ENCODE assay signal across 8 cellular contexts in genomic region chr17:68035523-68036303, GRCh38. TPM values are rescaled to one million over a fixed set of nuclear protein-coding genes. Genes with fewer than 3 reads are reported as not detected.
DNase-seq lines count a peak whose midpoint lies in the region; ATAC-seq and TF ChIP-seq lines count a peak whose summit lies in the region.

KPNA2 (plus strand) TSS chr17:68035735; CDS start chr17:68037133, 1,398 bp downstream.

- H3K27me3 ChIP-seq in neutrophil, result no peaks in the 10 kb centered on the region

- peaks cover 45% of the 10 kb centered on the region for H3K36me3 ChIP-seq in SK-N-MC (ENCODE audit: insufficient read depth, low read length)
- H3K36me3 ChIP-seq in neutrophil, result no peaks in the 10 kb centered on the region

- no peaks in the 10 kb centered on the region for H3K9me3 ChIP-seq in SK-N-MC (ENCODE audit: low read depth, low read length)
- no peaks in the 10 kb centered on the region for H3K9me3 ChIP-seq in neutrophil

- H3K4me1 ChIP-seq in neutrophil (ENCODE audit: control insufficient read depth in 1 of 2, insufficient read depth in 1 of 2, low read depth in 1 of 2, low read length in 1 of 2), result peaks cover 17 to 18% of the 10 kb centered on the region in 2 experiments

- peak; percentile 99 for DNase-seq in NCI-H1048 (lab: John Stamatoyannopoulos, UW)
- peak; percentile 95 for DNase-seq in SK-N-MC (ENCODE audit: low read depth, low spot score)
- peak; percentile 96 for DNase-seq in activated naive CD4-positive, alpha-beta T cell treated with anti-CD3 and anti-CD28 coated beads, Interleukin-2, amount 10 ng/mL, durations not matched to agents 7 days and 5 days
- peak; percentile 98 for DNase-seq in germinal center (ENCODE audit: low spot score)

- H3K27me3 Mint-ChIP-seq in activated naive CD4-positive, alpha-beta T cell treated with anti-CD3 and anti-CD28 coated beads, Interleukin-2, amount 10 ng/mL, durations not matched to agents 7 days and 5 days, result peaks cover 4% of the 10 kb centered on the region

- H3K9me3 Mint-ChIP-seq in activated naive CD4-positive, alpha-beta T cell treated with anti-CD3 and anti-CD28 coated beads, Interleukin-2, amount 10 ng/mL, durations not matched to agents 7 days and 5 days, result no peaks in the 10 kb centered on the region

- TF ChIP-seq CTCF in neutrophil (IDR thresholded peaks at IDR 0.05) (peak; percentile 40), subcutaneous adipose tissue (IDR thresholded peaks at IDR 0.05; ENCODE audit: low read depth) (no peak)

- ATAC-seq in HG02588 (IDR thresholded peaks at IDR 0.05; ENCODE audit: unreplicated experiment), result peak; percentile 90

- H3K4me1 Mint-ChIP-seq in activated naive CD4-positive, alpha-beta T cell treated with anti-CD3 and anti-CD28 coated beads, Interleukin-2, amount 10 ng/mL, durations not matched to agents 7 days and 5 days, result peaks cover 29% of the 10 kb centered on the region

- peak within 1 kb of the TSS; percentile 99 for H3K9ac ChIP-seq in SK-N-MC (ENCODE audit: insufficient read length)

- H3K27ac Mint-ChIP-seq in activated naive CD4-positive, alpha-beta T cell treated with anti-CD3 and anti-CD28 coated beads, Interleukin-2, amount 10 ng/mL, durations not matched to agents 7 days and 5 days, result peak within 1 kb of the TSS; percentile 97

- H3K36me3 Mint-ChIP-seq in activated naive CD4-positive, alpha-beta T cell treated with anti-CD3 and anti-CD28 coated beads, Interleukin-2, amount 10 ng/mL, durations not matched to agents 7 days and 5 days, result peaks cover 32% of the 10 kb centered on the region

- H3K4me3 ChIP-seq in GM08714 (ENCODE audit: low read length), result peak within 1 kb of the TSS; percentile 91
- H3K4me3 ChIP-seq in SK-N-MC, result peak within 1 kb of the TSS; percentile 100
- peak within 1 kb of the TSS; percentile 96 to 98 for H3K4me3 ChIP-seq in neutrophil (ENCODE audit: low read depth in 1 of 2, low read length in 1 of 2)

- H3K27ac ChIP-seq in SK-N-MC (peak within 1 kb of the TSS; percentile 89), neutrophil (peak within 1 kb of the TSS; percentile 63)

- CTCF ChIA-PET in activated naive CD4-positive, alpha-beta T cell treated with anti-CD3 and anti-CD28 coated beads, Interleukin-2, amount 10 ng/mL, durations not matched to agents 7 days and 5 days (lab: Charles Lee), result no interaction called here

- peak within 1 kb of the TSS; percentile 98 for H3K4me3 Mint-ChIP-seq in activated naive CD4-positive, alpha-beta T cell treated with anti-CD3 and anti-CD28 coated beads, Interleukin-2, amount 10 ng/mL, durations not matched to agents 7 days and 5 days

RNA-seq across cellular contexts. Expression of gene KPNA2, which starts in this region (rescaled TPM):
- total RNA-seq in subcutaneous adipose tissue, result 10 to 100 TPM in 3 of 4 donors, 1 to 10 TPM in 1; 8.3 to 24.5 (median 16.5) TPM

Comparison
In these comparisons a context has a peak if more than half of its experiments do, and no peak if none do; other contexts are left out.
1. Peak in every context shown above with its lines: DNase-seq, ATAC-seq, H3K4me3 ChIP-seq and H3K27ac ChIP-seq.